ENCODE assay signal across 8 cellular contexts in genomic region chr14:76768201-76768656, GRCh38. TPM values are rescaled to one million over a fixed set of nuclear protein-coding genes. Genes with fewer than 3 reads are reported as not detected.
A peak's percentile ranks its signal among the peaks of the same experiment; 100 is the strongest.
DNase-seq lines count a peak whose midpoint lies in the region; ATAC-seq and TF ChIP-seq lines count a peak whose summit lies in the region.

No MANE protein-coding gene starts in this region.

- no peak for TF ChIP-seq CTCF in fibroblast of pulmonary artery (IDR thresholded peaks at IDR 0.05; ENCODE audit: low read length, missing control alignments)

- H3K4me3 ChIP-seq in Jurkat, Clone E6-1 (ENCODE audit: low read length), result peak overlapping the region; percentile 21
- no peak overlapping the region for H3K4me3 ChIP-seq in fibroblast of pulmonary artery (replicated peaks; ENCODE audit: low read depth, low read length)

- intact Hi-C loops in posterior vena cava (cut with DNase I), result no loop called here

- ATAC-seq in GM21423 (IDR thresholded peaks at IDR 0.05; ENCODE audit: unreplicated experiment), result peak; percentile 95

- peak; percentile 94 for DNase-seq in CD1c-positive myeloid dendritic cell (ENCODE audit: extremely low spot score)
- peak; percentile 59 for DNase-seq in Jurkat, Clone E6-1 (ENCODE audit: low read depth, low spot score)
- DNase-seq in activated CD8-positive, alpha-beta memory T cell treated with anti-CD3 and anti-CD28 coated beads for 1 hour (ENCODE audit: extremely low read depth in 1 of 2, low read depth in 1 of 2), result peak; percentile 19 to 45
- DNase-seq in fibroblast of pulmonary artery (ENCODE audit: low read depth), result peak; percentile 52
- DNase-seq in posterior vena cava (ENCODE audit: low spot score), result peak; percentile 88
- DNase-seq in NCI-H2227 treated with DMSO at 0.1 percent for 48 hours (lab: John Stamatoyannopoulos, UW), result no peak
- DNase-seq in GM03348 (ENCODE audit: low spot score), result no peak

RNA-seq across cellular contexts. Expression of gene VASH1, which starts 7.0 kb away (rescaled TPM):
- 8.3 TPM for polyA plus RNA-seq in Jurkat, Clone E6-1 (2012; ENCODE audit: insufficient read depth, insufficient read length)
- total RNA-seq in posterior vena cava, result 10 to 100 TPM; 14.9 to 16.1 TPM

RNA-seq across cellular contexts. Expression of gene ANGEL1, which starts 44.5 kb away (rescaled TPM):
- polyA plus RNA-seq in Jurkat, Clone E6-1 (2012; ENCODE audit: insufficient read depth, insufficient read length), result 18.4 TPM
- 10 to 100 TPM; 12.4 to 14.4 TPM for total RNA-seq in posterior vena cava

RNA-seq across cellular contexts. Expression of gene LRRC74A, which starts 58.0 kb away (rescaled TPM):
- not detected for polyA plus RNA-seq in Jurkat, Clone E6-1 (2012; ENCODE audit: insufficient read depth, insufficient read length)
- not detected for total RNA-seq in posterior vena cava

Comparison
In these comparisons a context has a peak if more than half of its experiments do, and no peak if none do; other contexts are left out.
1. DNase-seq: peak in CD1c-positive myeloid dendritic cell (single experiment), Jurkat, Clone E6-1 (single experiment), activated CD8-positive, alpha-beta memory T cell treated with anti-CD3 and anti-CD28 coated beads for 1 hour (2 of 2), fibroblast of pulmonary artery (single experiment) and posterior vena cava (single experiment); none in NCI-H2227 treated with DMSO at 0.1 percent for 48 hours (single experiment) and GM03348 (single experiment).